In the genomic region with DNA sequence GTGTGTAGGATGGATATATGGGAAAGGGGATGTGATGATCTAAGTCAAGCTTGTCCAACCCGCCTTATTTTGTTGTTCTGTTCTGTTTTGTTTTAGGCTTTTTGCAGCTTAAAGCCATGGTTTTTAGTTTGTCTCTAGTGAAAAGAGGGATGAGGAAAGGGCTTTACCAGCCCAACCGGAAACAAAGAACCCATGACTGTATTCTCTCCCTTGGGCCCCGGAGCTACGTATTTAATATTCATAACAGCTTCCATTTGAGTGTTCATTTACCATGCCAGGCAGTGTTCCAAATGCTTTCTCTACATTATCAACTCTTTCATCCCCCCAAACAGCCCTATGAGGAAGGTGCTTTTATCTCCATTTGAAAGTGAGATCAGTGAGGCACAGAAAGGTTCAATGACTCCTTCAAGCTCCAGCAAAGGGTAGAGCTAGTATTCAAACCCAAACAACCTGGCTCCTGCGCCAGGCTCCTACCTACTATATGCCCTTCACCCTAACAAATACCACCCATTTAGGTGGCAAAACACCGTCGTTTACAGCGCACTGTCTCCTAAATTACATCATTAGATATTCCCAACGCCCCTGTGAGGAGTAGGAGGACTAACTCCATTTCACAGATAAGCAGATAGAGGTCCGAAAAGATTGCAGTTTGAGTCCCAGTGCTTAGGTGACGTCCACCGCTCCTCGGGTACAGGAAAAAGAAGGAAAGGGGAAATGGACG, we compare ENCODE assay signal across 9 cellular contexts. TPM values are rescaled to one million over a fixed set of nuclear protein-coding genes. Genes with fewer than 3 reads are reported as not detected.
DNase-seq lines count a peak whose midpoint lies in the region; ATAC-seq and TF ChIP-seq lines count a peak whose summit lies in the region.
"Had no signal": no experiment of that assay in that cellular context is flagged by ENCODE, and none has a peak within 500 bp of the region (broad histone marks: within the 10 kb centered on the region; RNA-seq: fewer than 3 reads in every experiment).

No MANE protein-coding gene starts in this region.

- no TSS peak for BruUV-seq in MCF 10A (replicated peaks; lab: Mats Ljungman, UMichigan)

- TF ChIP-seq CTCF in MCF 10A (IDR thresholded peaks at IDR 0.05; ENCODE audit: unreplicated experiment) (no peak), right lobe of liver (IDR thresholded peaks at IDR 0.05) (no peak)

- no peaks in the 10 kb centered on the region for H3K27me3 Mint-ChIP-seq in MCF 10A (ENCODE audit: insufficient read depth, unreplicated experiment)

- H3K27ac ChIP-seq in right lobe of liver (peak overlapping the region; percentile 76 to 83 (median 81)), thymus (ENCODE audit: low read depth) (peak overlapping the region; percentile 95)

- H3K4me1 Mint-ChIP-seq in MCF 10A (ENCODE audit: insufficient read depth, unreplicated experiment), result peaks cover 31% of the 10 kb centered on the region

- H3K27me3 ChIP-seq in right lobe of liver (no peaks in the 10 kb centered on the region), thymus (ENCODE audit: control insufficient read depth, insufficient read depth) (no peaks in the 10 kb centered on the region)

- H3K4me3 Mint-ChIP-seq in MCF 10A (ENCODE audit: unreplicated experiment), result peak overlapping the region; percentile 97

- peak overlapping the region; percentile 79 to 96 (median 94) for H3K4me3 ChIP-seq in right lobe of liver
- H3K4me3 ChIP-seq in thymus (ENCODE audit: low read length), result peak overlapping the region; percentile 96

- no peaks in the 10 kb centered on the region for H3K9me3 Mint-ChIP-seq in MCF 10A (ENCODE audit: unreplicated experiment)

- intact Hi-C loops in MCF 10A (cut with micrococcal nuclease), result no loop called here
- intact Hi-C loops in right lobe of liver (cut with DNase I), result no loop called here

- H3K9me3 ChIP-seq in right lobe of liver (no peaks in the 10 kb centered on the region), thymus (ENCODE audit: control insufficient read depth) (no peaks in the 10 kb centered on the region)

- no peak for TF ChIP-seq POLR2A in right lobe of liver (IDR thresholded peaks at IDR 0.05)

- H3K4me1 ChIP-seq in right lobe of liver (peaks cover 0 to 10% (median 4%) of the 10 kb centered on the region in 4 donors), thymus (ENCODE audit: control insufficient read depth, insufficient read depth, low read length) (peaks cover 5% of the 10 kb centered on the region)

- H3K36me3 Mint-ChIP-seq in MCF 10A (ENCODE audit: insufficient read depth, unreplicated experiment), result peaks cover 20% of the 10 kb centered on the region

- peak in 1 of 4 donors; percentile 1 for ATAC-seq in right lobe of liver

- H3K36me3 ChIP-seq in right lobe of liver (peaks cover 0 to 14% (median 0%) of the 10 kb centered on the region in 4 donors), thymus (ENCODE audit: control insufficient read depth, insufficient read depth) (no peaks in the 10 kb centered on the region)

- 13% methylated on average over 13 of the region's 14 CpGs for WGBS in right lobe of liver (ENCODE audit: insufficient coverage, low coverage, low lambda C conversion rate, missing lambda C conversion rate)
- 20% methylated on average over 14 of the region's 14 CpGs for WGBS in thymus

- POLR2A ChIA-PET in MCF 10A (lab: Yijun Ruan, JAX), result interaction anchor here (0.6 to 4.9 kb wide), 18 partner anchors 10 to 727 kb away, joined by 3 to 93 read pairs (median 5); a partner anchor contains a TSS

- CTCF ChIA-PET in MCF 10A (lab: Yijun Ruan, JAX), result interaction anchor here (0.6 to 1.3 kb wide), 7 partner anchors 9 to 376 kb away, joined by 3 to 9 read pairs (median 4); a partner anchor contains a TSS

- peak overlapping the region; percentile 98 for H3K27ac Mint-ChIP-seq in MCF 10A (ENCODE audit: low read depth, unreplicated experiment)

- DNase-seq in SIG-M5 treated with dmso at 0.1 percent for 504 hours (lab: John Stamatoyannopoulos, UW; ENCODE audit: unreplicated experiment), result peak; percentile 12
- no peak for DNase-seq in SIG-M5 (lab: John Stamatoyannopoulos, UW)
- peak; percentile 26 for DNase-seq in M059J (ENCODE audit: low read depth)
- DNase-seq in MCF 10A (ENCODE audit: unreplicated experiment), result peak; percentile 34
- no peak for DNase-seq in right lobe of liver
- no peak for DNase-seq in stimulated activated CD4-positive, alpha-beta T cell treated with anti-CD3 and anti-CD28 coated beads, Interleukin-12 subunit alpha, Interleukin-12 subunit beta, amount 100 ng/mL, for 4 hours
- no peak for DNase-seq in germinal center (ENCODE audit: low spot score)

RNA-seq across cellular contexts. Expression of a gene that starts 27.8 kb away (rescaled TPM):
- total RNA-seq in M059J (2014; rRNA removed; shearing (Covaris generic)), result 48.9 and 55.3 TPM in 2 replicates
- total RNA-seq in MCF 10A (2022) (9.3 and 10.7 TPM in 2 replicates), right lobe of liver (10 to 100 TPM in 2 of 6 experiments, 1 to 10 TPM in 4; 3.7 to 16.2 (median 7.5) TPM)
- 13.2 TPM for polyA plus RNA-seq in thymus

RNA-seq across cellular contexts. Expression of a gene that starts 43.7 kb away (rescaled TPM):
- total RNA-seq in M059J (2014; rRNA removed; shearing (Covaris generic)), result 0.12 TPM in 1 of 2 replicates, not detected in the other
- not detected in 2 replicates for total RNA-seq in MCF 10A (2022)
- total RNA-seq in right lobe of liver, result 1 to 10 TPM in 2 of 6 experiments, under 1 TPM in 4; 0.44 to 1.4 (median 0.86) TPM
- polyA plus RNA-seq in thymus, result 2.5 TPM
- total RNA-seq: glomerular endothelial cell had no signal

Comparison
In these comparisons a context has a peak if more than half of its experiments do, and no peak if none do; other contexts are left out.
1. DNase-seq: peak in SIG-M5 treated with dmso at 0.1 percent for 504 hours (single experiment), M059J (single experiment) and MCF 10A (single experiment); none in SIG-M5 (single experiment), right lobe of liver (0 of 3), stimulated activated CD4-positive, alpha-beta T cell treated with anti-CD3 and anti-CD28 coated beads, Interleukin-12 subunit alpha, Interleukin-12 subunit beta, amount 100 ng/mL, for 4 hours (single experiment) and germinal center (single experiment).